Comparison of ENCODE assay signal across 8 cellular contexts in the genomic region with DNA sequence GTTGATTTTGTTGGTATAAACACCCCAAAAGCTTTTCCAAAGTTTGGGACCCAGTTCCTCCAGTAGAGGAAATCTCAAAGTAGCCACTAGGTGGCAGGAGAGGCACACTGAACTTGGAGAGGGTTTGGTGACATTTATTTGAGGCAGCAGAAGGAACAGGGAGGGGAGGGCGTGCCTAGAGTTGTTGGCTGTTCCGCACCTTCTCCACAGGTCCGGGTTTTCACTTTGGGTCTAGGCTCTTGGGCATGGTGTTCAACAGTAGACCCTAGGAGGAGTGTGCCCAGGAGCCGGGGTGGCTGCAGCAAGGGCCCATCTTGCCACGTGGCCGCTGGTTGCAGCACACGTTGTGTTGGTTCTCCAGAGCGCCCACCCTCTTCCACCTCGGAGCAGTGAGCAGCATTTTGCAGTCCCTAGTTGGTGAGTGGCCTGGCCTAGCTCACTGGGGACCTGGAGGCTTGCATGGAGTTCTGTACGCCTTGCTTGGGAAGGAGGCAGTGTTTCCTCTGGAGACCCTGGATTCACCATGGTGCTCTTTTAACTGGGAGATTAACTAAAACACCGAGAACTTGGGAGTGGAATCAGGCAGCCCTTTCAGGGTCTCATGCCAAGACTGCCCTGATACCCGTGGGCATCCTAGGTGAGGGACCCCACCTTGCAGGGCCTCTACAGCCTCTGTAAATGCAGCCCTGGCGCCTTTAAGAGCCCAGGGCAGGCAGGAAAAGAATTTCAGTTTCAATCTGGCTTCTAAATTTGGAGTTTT. TPM values are rescaled to one million over a fixed set of nuclear protein-coding genes. Genes with fewer than 3 reads are reported as not detected.
A peak's percentile ranks its signal among the peaks of the same experiment; 100 is the strongest.
DNase-seq lines count a peak whose midpoint lies in the region; ATAC-seq, FAIRE-seq and TF ChIP-seq lines count a peak whose summit lies in the region.

No MANE protein-coding gene starts in this region.

- ATAC-seq in HG03066 (IDR thresholded peaks at IDR 0.05; ENCODE audit: low read depth, unreplicated experiment) (peak; percentile 29), HG03521 (IDR thresholded peaks at IDR 0.05; ENCODE audit: unreplicated experiment) (no peak)

- peak overlapping the region; percentile 30 to 65 for H3K4me3 ChIP-seq in kidney (ENCODE audit: low read length in 2 of 2)

- H3K4me1 ChIP-seq in kidney (ENCODE audit: control insufficient read depth in 1 of 2, insufficient read depth in 1 of 2, low read depth in 1 of 2, low read length in 2 of 2): peaks cover 59 to 61% of the 10 kb centered on the region in 2 donors

- TF ChIP-seq CTCF in kidney (IDR thresholded peaks at IDR 0.05; ENCODE audit: borderline replicate concordance, extremely low read depth, insufficient read depth): peak; percentile 90

- intact Hi-C loops in kidney (cut with DNase I): loop anchor here (5.0 kb wide), 1 partner anchor 478 kb away; no protein-coding TSS in a partner anchor

- peaks cover 3 to 13% of the 10 kb centered on the region in 2 donors for H3K36me3 ChIP-seq in kidney (ENCODE audit: control insufficient read depth in 1 of 2, insufficient read depth in 2 of 2, low read length in 2 of 2)

- peak; percentile 82 for DNase-seq in NCI-H345 (lab: John Stamatoyannopoulos, UW)
- peak; percentile 64 for DNase-seq in activated CD4-positive, CD25-positive, alpha-beta regulatory T cell treated with anti-CD3 and anti-CD28 coated beads, Interleukin-2, amount 50 U/mL, for 16 hours (ENCODE audit: low read depth, low spot score)
- DNase-seq in cerebellar cortex (ENCODE audit: low spot score): peak; percentile 95
- DNase-seq in kidney: peak; percentile 88
- peak; percentile 37 to 48 for DNase-seq in stimulated activated CD4-positive, alpha-beta T cell treated with anti-CD3 and anti-CD28 coated beads, Interleukin-15, amount 100 ng/mL, for 1 hour (ENCODE audit: low read depth in 1 of 2, low spot score in 1 of 2)

- H3K9ac ChIP-seq in kidney (ENCODE audit: low read length in 2 of 2): peak overlapping the region; percentile 61 to 100

- peak overlapping the region; percentile 99 to 100 for H3K27ac ChIP-seq in kidney (ENCODE audit: low read depth in 2 of 2, low read length in 2 of 2)

- H3K9me3 ChIP-seq in kidney (ENCODE audit: control insufficient read depth in 1 of 2, low read length in 2 of 2): no peaks in the 10 kb centered on the region

- peak; percentile 95 for FAIRE-seq in G401.6 (lab: Jason Lieb, UNC)
- FAIRE-seq in kidney (lab: Jason Lieb, UNC): peak; percentile 57

RNA-seq across cellular contexts. Expression of a gene that starts 28.2 kb away (rescaled TPM):
- 164 TPM for total RNA-seq in kidney
- polyA plus RNA-seq in kidney (ENCODE audit: insufficient read depth, low read depth, low replicate concordance): 161 TPM

RNA-seq across cellular contexts. Expression of a gene that starts 28.8 kb away (rescaled TPM):
- total RNA-seq in kidney: 32.3 TPM
- 76.8 TPM for polyA plus RNA-seq in kidney (ENCODE audit: insufficient read depth, low read depth, low replicate concordance)

RNA-seq across cellular contexts. Expression of a gene that starts 38.6 kb away (rescaled TPM):
- 46.9 TPM for total RNA-seq in kidney
- polyA plus RNA-seq in kidney (ENCODE audit: insufficient read depth, low read depth, low replicate concordance): 18.0 TPM

RNA-seq across cellular contexts. Expression of a gene that starts 58.5 kb away (rescaled TPM):
- total RNA-seq in kidney: 9.1 TPM
- polyA plus RNA-seq in kidney (ENCODE audit: insufficient read depth, low read depth, low replicate concordance): 12.1 TPM

Comparison
In these comparisons a context has a peak if more than half of its experiments do, and no peak if none do; other contexts are left out.
1. DNase-seq: peak in every context shown above with its lines; median percentile 95 in cerebellar cortex; 88 in kidney; 82 in NCI-H345; 64 in activated CD4-positive, CD25-positive, alpha-beta regulatory T cell treated with anti-CD3 and anti-CD28 coated beads, Interleukin-2, amount 50 U/mL, for 16 hours; 42 in stimulated activated CD4-positive, alpha-beta T cell treated with anti-CD3 and anti-CD28 coated beads, Interleukin-15, amount 100 ng/mL, for 1 hour.